In the genomic region with DNA sequence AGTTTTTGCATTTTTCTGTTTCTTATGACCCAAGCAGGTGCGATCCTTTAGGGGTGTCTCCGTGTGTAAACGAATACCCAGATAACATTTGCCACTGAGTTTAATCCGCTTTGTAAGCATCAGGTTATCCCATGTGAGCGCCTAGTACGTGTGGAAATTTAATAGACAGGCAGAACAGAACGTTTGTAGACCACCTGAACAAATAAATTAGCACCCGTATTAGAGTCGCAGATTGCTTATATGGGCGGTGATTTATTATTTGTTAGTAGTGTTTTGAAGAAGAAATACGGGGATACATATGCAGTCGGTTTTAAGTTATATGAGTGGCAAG, we compare ENCODE assay signal across 7 cellular contexts. TPM values are rescaled to one million over a fixed set of nuclear protein-coding genes. Genes with fewer than 3 reads are reported as not detected.
DNase-seq lines count a peak whose midpoint lies in the region; ATAC-seq and TF ChIP-seq lines count a peak whose summit lies in the region.

No MANE protein-coding gene starts in this region.

- TF ChIP-seq POLR2A in tibial nerve (IDR thresholded peaks at IDR 0.05): no peak

- TF ChIP-seq CTCF in VCaP (conservative IDR thresholded peaks at IDR 0.05) (no peak), tibial nerve (IDR thresholded peaks at IDR 0.05) (no peak)

- 0 to 1% methylated on average over 12 of the region's 12 CpGs for WGBS in tibial nerve, 2 donors

- H3K4me3 ChIP-seq in iPS-20b (ENCODE audit: low read length): peak overlapping the region; percentile 79
- peak overlapping the region; percentile 53 to 90 (median 82) for H3K4me3 ChIP-seq in tibial nerve

- no peak for DNase-seq in tibial nerve (ENCODE audit: low spot score in 2 of 2)
- DNase-seq in NCI-H510A treated with DMSO at 0.1 percent for 48 hours (lab: John Stamatoyannopoulos, UW): no peak
- DNase-seq in NCI-H146 (lab: John Stamatoyannopoulos, UW): no peak

- H3K9me3 ChIP-seq in iPS-20b (ENCODE audit: insufficient read depth, low read depth, low read length): no peaks in the 10 kb centered on the region
- no peaks in the 10 kb centered on the region for H3K9me3 ChIP-seq in tibial nerve

- TF ChIP-seq EP300 in tibial nerve (IDR thresholded peaks at IDR 0.05): no peak

- H3K36me3 ChIP-seq in iPS-20b (ENCODE audit: insufficient read depth, low read depth, low read length) (peaks cover 13% of the 10 kb centered on the region; the same call in 1 of the 2 replicates), tibial nerve (peaks cover 0 to 9% (median 0%) of the 10 kb centered on the region in 3 donors)

- ATAC-seq in GM19372 (IDR thresholded peaks at IDR 0.05; ENCODE audit: low read depth, unreplicated experiment) (peak; percentile 16), HG03066 (IDR thresholded peaks at IDR 0.05; ENCODE audit: low read depth, unreplicated experiment) (peak; percentile 16)

- peaks cover 9% of the 10 kb centered on the region; the same call in 1 of the 2 replicates for H3K4me1 ChIP-seq in iPS-20b (ENCODE audit: insufficient read depth, low read length)
- H3K4me1 ChIP-seq in tibial nerve: peaks cover 0 to 43% (median 13%) of the 10 kb centered on the region in 4 donors

- H3K9ac ChIP-seq in iPS-20b (ENCODE audit: low read depth, low read length): peak overlapping the region; percentile 86

- H3K27me3 ChIP-seq in iPS-20b (ENCODE audit: insufficient read depth, low read length) (no peaks in the 10 kb centered on the region), tibial nerve (no peaks in the 10 kb centered on the region)

- H3K27ac ChIP-seq in VCaP (peak overlapping the region; percentile 85), iPS-20b (ENCODE audit: low read length) (peak overlapping the region; percentile 19), tibial nerve (peak overlapping the region; percentile 89 to 95 (median 92))

RNA-seq across cellular contexts. Expression of a gene that starts 0.3 kb away (rescaled TPM):
- 1 to 10 TPM in 1 of 4 donors, under 1 TPM in 3; 0.20 to 2.1 (median 0.89) TPM for total RNA-seq in tibial nerve

RNA-seq across cellular contexts. Expression of a gene that starts 0.5 kb away (rescaled TPM):
- 10 to 100 TPM; 11.7 to 22.6 (median 19.2) TPM for total RNA-seq in tibial nerve

RNA-seq across cellular contexts. Expression of a gene that starts 10.2 kb away (rescaled TPM):
- total RNA-seq in tibial nerve: 10 to 100 TPM in 1 of 4 donors, 1 to 10 TPM in 3; 1.2 to 10.5 (median 6.2) TPM

RNA-seq across cellular contexts. Expression of a gene that starts 39.5 kb away (rescaled TPM):
- total RNA-seq in tibial nerve: 1 to 10 TPM in 2 of 4 donors, under 1 TPM in 2; under 0.01 to 5.9 (median 1.4) TPM

Comparison
In these comparisons a context has a peak if more than half of its experiments do, and no peak if none do; other contexts are left out.
1. H3K27ac ChIP-seq: peak in every context shown above with its lines; median percentile 92 in tibial nerve; 85 in VCaP; 19 in iPS-20b.